In the genomic region with DNA sequence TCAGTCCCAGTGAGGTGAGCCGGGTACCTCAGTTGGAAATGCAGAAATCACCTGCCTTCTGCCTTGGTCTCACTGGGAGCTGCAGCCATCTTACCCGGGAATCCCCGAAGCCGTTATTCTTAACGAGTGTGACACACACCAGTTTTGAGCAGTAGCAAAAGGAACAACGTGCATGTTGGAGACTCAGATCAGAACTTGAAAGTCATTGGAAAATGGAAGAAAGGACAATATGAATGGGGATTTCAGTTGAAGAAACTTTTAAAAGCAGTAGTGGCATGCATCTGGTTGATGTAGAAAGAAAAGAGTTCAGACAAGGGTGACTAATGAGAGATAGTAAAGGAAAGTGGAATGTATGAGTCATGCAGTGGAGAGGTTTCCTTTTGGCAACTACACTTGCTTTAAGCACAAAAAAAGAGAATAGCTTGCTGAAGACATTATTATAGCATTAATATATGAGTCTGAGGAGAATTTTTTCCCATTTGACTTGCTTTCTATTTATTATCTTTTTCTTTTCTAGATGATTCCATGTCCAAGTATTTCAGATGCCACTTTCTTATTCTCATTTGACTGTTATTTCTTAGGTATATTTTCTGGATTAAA, we compare ENCODE assay signal across 1 cellular context.
TF ChIP-seq lines count a peak whose summit lies in the region.

No MANE protein-coding gene starts in this region.

TF ChIP-seq in GM12878, 131 proteins besides CTCF, POLR2A, EP300 and RAD21 (continues in another document):
- TF ChIP-seq ATF7 (IDR thresholded peaks at IDR 0.05; ENCODE audit: low read depth) (peak; percentile 96), SRF (IDR thresholded peaks at IDR 0.05; ENCODE audit: low read depth in 2 of 2, low read length in 2 of 2) (0 out of 4 replicates have a peak, but pooled peaks of 1 of the 2 experiments have one; percentile 16), HCFC1 (IDR thresholded peaks at IDR 0.05; ENCODE audit: low read length) (no peak), CREM (IDR thresholded peaks at IDR 0.05; ENCODE audit: low read depth) (peak; percentile 88), SMAD1 (IDR thresholded peaks at IDR 0.05; ENCODE audit: low read depth, partially characterized antibody) (peak; percentile 70), SUZ12 (IDR thresholded peaks at IDR 0.05; ENCODE audit: unreplicated experiment) (no peak), PAX8 (IDR thresholded peaks at IDR 0.05) (no peak; the same call in 1 of the 2 replicates), SMARCA5 (IDR thresholded peaks at IDR 0.05) (0 out of 2 replicates have a peak, but pooled peaks have one; percentile 14), ZNF274 (IDR thresholded peaks at IDR 0.05; ENCODE audit: insufficient read depth, insufficient read length) (no peak), BCL11A (IDR thresholded peaks at IDR 0.05; ENCODE audit: low read depth, low read length) (peak; percentile 65; the same call in 1 of the 2 replicates), MEF2A (IDR thresholded peaks at IDR 0.05; ENCODE audit: insufficient read depth, low read depth, low read length) (0 out of 2 replicates have a peak, but pooled peaks have one; percentile 69), IKZF2 (IDR thresholded peaks at IDR 0.05) (peak; percentile 99), NR2F1 (conservative IDR thresholded peaks at IDR 0.05) (0 out of 2 replicates have a peak, but pooled peaks have one; percentile 17), JUNB (IDR thresholded peaks at IDR 0.05) (peak; percentile 92), PBX3 (IDR thresholded peaks at IDR 0.05; ENCODE audit: insufficient replicate concordance, low read depth, low read length) (peak; percentile 19), BHLHE40 (IDR thresholded peaks at IDR 0.05; ENCODE audit: borderline replicate concordance in 1 of 2, low read depth in 2 of 2, low read length in 1 of 2) (peak in 1 of 2 experiments; percentile 58; a peak in 3 of 4 replicates), BACH1 (IDR thresholded peaks at IDR 0.05; ENCODE audit: borderline replicate concordance) (peak; percentile 69; the same call in 1 of the 2 replicates), DPF2 (IDR thresholded peaks at IDR 0.05) (peak; percentile 88), YY1 (IDR thresholded peaks at IDR 0.05; ENCODE audit: low read depth, low read length) (peak; percentile 93), POU2F2 (IDR thresholded peaks at IDR 0.05; ENCODE audit: borderline replicate concordance, low read depth, low read length) (0 out of 3 replicates have a peak, but pooled peaks have one; percentile 38), PKNOX1 (IDR thresholded peaks at IDR 0.05) (peak; percentile 59), CREB1 (IDR thresholded peaks at IDR 0.05; ENCODE audit: low read depth) (peak; percentile 68; the same call in 1 of the 2 replicates), IRF5 (IDR thresholded peaks at IDR 0.05; ENCODE audit: borderline replicate concordance) (no peak; the same call in 1 of the 2 replicates), FOXM1 (IDR thresholded peaks at IDR 0.05; ENCODE audit: low read depth, low read length) (peak; percentile 93), EED (IDR thresholded peaks at IDR 0.05; ENCODE audit: low read depth) (peak; percentile 96), NFIC (IDR thresholded peaks at IDR 0.05; ENCODE audit: low read depth, low read length) (peak; percentile 95), IKZF1 (conservative IDR thresholded peaks at IDR 0.05) (peak; percentile 93)
- TF ChIP-seq, protein P1, sequence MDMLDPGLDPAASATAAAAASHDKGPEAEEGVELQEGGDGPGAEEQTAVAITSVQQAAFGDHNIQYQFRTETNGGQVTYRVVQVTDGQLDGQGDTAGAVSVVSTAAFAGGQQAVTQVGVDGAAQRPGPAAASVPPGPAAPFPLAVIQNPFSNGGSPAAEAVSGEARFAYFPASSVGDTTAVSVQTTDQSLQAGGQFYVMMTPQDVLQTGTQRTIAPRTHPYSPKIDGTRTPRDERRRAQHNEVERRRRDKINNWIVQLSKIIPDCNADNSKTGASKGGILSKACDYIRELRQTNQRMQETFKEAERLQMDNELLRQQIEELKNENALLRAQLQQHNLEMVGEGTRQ (IDR thresholded peaks at IDR 0.05; ENCODE audit: borderline replicate concordance, low read depth, low read length): no peak
- TF ChIP-seq, protein P2, sequence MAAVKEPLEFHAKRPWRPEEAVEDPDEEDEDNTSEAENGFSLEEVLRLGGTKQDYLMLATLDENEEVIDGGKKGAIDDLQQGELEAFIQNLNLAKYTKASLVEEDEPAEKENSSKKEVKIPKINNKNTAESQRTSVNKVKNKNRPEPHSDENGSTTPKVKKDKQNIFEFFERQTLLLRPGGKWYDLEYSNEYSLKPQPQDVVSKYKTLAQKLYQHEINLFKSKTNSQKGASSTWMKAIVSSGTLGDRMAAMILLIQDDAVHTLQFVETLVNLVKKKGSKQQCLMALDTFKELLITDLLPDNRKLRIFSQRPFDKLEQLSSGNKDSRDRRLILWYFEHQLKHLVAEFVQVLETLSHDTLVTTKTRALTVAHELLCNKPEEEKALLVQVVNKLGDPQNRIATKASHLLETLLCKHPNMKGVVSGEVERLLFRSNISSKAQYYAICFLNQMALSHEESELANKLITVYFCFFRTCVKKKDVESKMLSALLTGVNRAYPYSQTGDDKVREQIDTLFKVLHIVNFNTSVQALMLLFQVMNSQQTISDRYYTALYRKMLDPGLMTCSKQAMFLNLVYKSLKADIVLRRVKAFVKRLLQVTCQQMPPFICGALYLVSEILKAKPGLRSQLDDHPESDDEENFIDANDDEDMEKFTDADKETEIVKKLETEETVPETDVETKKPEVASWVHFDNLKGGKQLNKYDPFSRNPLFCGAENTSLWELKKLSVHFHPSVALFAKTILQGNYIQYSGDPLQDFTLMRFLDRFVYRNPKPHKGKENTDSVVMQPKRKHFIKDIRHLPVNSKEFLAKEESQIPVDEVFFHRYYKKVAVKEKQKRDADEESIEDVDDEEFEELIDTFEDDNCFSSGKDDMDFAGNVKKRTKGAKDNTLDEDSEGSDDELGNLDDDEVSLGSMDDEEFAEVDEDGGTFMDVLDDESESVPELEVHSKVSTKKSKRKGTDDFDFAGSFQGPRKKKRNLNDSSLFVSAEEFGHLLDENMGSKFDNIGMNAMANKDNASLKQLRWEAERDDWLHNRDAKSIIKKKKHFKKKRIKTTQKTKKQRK (IDR thresholded peaks at IDR 0.05; ENCODE audit: low read depth, low read length): no peak
- TF ChIP-seq, protein P3, sequence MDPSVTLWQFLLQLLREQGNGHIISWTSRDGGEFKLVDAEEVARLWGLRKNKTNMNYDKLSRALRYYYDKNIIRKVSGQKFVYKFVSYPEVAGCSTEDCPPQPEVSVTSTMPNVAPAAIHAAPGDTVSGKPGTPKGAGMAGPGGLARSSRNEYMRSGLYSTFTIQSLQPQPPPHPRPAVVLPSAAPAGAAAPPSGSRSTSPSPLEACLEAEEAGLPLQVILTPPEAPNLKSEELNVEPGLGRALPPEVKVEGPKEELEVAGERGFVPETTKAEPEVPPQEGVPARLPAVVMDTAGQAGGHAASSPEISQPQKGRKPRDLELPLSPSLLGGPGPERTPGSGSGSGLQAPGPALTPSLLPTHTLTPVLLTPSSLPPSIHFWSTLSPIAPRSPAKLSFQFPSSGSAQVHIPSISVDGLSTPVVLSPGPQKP (IDR thresholded peaks at IDR 0.05; ENCODE audit: low read depth, low read length): no peak
- TF ChIP-seq, protein P4, sequence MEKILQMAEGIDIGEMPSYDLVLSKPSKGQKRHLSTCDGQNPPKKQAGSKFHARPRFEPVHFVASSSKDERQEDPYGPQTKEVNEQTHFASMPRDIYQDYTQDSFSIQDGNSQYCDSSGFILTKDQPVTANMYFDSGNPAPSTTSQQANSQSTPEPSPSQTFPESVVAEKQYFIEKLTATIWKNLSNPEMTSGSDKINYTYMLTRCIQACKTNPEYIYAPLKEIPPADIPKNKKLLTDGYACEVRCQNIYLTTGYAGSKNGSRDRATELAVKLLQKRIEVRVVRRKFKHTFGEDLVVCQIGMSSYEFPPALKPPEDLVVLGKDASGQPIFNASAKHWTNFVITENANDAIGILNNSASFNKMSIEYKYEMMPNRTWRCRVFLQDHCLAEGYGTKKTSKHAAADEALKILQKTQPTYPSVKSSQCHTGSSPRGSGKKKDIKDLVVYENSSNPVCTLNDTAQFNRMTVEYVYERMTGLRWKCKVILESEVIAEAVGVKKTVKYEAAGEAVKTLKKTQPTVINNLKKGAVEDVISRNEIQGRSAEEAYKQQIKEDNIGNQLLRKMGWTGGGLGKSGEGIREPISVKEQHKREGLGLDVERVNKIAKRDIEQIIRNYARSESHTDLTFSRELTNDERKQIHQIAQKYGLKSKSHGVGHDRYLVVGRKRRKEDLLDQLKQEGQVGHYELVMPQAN (conservative IDR thresholded peaks at IDR 0.05): 0 out of 2 replicates have a peak, but pooled peaks have one; percentile 26
- TF ChIP-seq, protein P5, sequence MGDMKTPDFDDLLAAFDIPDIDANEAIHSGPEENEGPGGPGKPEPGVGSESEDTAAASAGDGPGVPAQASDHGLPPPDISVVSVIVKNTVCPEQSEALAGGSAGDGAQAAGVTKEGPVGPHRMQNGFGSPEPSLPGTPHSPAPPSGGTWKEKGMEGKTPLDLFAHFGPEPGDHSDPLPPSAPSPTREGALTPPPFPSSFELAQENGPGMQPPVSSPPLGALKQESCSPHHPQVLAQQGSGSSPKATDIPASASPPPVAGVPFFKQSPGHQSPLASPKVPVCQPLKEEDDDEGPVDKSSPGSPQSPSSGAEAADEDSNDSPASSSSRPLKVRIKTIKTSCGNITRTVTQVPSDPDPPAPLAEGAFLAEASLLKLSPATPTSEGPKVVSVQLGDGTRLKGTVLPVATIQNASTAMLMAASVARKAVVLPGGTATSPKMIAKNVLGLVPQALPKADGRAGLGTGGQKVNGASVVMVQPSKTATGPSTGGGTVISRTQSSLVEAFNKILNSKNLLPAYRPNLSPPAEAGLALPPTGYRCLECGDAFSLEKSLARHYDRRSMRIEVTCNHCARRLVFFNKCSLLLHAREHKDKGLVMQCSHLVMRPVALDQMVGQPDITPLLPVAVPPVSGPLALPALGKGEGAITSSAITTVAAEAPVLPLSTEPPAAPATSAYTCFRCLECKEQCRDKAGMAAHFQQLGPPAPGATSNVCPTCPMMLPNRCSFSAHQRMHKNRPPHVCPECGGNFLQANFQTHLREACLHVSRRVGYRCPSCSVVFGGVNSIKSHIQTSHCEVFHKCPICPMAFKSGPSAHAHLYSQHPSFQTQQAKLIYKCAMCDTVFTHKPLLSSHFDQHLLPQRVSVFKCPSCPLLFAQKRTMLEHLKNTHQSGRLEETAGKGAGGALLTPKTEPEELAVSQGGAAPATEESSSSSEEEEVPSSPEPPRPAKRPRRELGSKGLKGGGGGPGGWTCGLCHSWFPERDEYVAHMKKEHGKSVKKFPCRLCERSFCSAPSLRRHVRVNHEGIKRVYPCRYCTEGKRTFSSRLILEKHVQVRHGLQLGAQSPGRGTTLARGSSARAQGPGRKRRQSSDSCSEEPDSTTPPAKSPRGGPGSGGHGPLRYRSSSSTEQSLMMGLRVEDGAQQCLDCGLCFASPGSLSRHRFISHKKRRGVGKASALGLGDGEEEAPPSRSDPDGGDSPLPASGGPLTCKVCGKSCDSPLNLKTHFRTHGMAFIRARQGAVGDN (IDR thresholded peaks at IDR 0.05): peak; percentile 83
- TF ChIP-seq, protein P6, sequence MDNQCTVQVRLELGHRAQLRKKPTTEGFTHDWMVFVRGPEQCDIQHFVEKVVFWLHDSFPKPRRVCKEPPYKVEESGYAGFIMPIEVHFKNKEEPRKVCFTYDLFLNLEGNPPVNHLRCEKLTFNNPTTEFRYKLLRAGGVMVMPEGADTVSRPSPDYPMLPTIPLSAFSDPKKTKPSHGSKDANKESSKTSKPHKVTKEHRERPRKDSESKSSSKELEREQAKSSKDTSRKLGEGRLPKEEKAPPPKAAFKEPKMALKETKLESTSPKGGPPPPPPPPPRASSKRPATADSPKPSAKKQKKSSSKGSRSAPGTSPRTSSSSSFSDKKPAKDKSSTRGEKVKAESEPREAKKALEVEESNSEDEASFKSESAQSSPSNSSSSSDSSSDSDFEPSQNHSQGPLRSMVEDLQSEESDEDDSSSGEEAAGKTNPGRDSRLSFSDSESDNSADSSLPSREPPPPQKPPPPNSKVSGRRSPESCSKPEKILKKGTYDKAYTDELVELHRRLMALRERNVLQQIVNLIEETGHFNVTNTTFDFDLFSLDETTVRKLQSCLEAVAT (IDR thresholded peaks at IDR 0.05): no peak
- TF ChIP-seq, protein P7, sequence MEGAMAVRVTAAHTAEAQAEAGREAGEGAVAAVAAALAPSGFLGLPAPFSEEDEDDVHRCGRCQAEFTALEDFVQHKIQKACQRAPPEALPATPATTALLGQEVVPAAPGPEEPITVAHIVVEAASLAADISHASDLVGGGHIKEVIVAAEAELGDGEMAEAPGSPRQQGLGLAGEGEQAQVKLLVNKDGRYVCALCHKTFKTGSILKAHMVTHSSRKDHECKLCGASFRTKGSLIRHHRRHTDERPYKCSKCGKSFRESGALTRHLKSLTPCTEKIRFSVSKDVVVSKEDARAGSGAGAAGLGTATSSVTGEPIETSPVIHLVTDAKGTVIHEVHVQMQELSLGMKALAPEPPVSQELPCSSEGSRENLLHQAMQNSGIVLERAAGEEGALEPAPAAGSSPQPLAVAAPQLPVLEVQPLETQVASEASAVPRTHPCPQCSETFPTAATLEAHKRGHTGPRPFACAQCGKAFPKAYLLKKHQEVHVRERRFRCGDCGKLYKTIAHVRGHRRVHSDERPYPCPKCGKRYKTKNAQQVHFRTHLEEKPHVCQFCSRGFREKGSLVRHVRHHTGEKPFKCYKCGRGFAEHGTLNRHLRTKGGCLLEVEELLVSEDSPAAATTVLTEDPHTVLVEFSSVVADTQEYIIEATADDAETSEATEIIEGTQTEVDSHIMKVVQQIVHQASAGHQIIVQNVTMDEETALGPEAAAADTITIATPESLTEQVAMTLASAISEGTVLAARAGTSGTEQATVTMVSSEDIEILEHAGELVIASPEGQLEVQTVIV (IDR thresholded peaks at IDR 0.05; ENCODE audit: borderline replicate concordance, partially characterized antibody): no peak
